In genomic region chr14:71202881-71203280, GRCh38 we compare ENCODE assay signal across 21 cellular contexts.
"Had no signal": no experiment of that assay in that cellular context is flagged by ENCODE, and none has a peak within 500 bp of the region (broad histone marks: within the 10 kb centered on the region; RNA-seq: fewer than 3 reads in every experiment).

No MANE protein-coding gene starts in this region.

- H3K4me3 Mint-ChIP-seq: activated naive CD4-positive, alpha-beta T cell treated with anti-CD3 and anti-CD28 coated beads, Interleukin-2, amount 10 ng/mL, durations not matched to agents 7 days and 5 days; central memory CD8-positive, alpha-beta T cell; naive B cell; T-cell; type B pancreatic cell had no signal

- H3K4me1 Mint-ChIP-seq: activated naive CD4-positive, alpha-beta T cell treated with anti-CD3 and anti-CD28 coated beads, Interleukin-2, amount 10 ng/mL, durations not matched to agents 7 days and 5 days; central memory CD8-positive, alpha-beta T cell; T-cell had no signal

- DNase-seq: activated CD4-positive, alpha-beta T cell treated with anti-CD3 and anti-CD28 coated beads, Interleukin-2, amount 50 U/mL, for 4 hours; activated CD4-positive, CD25-positive, alpha-beta regulatory T cell treated with anti-CD3 and anti-CD28 coated beads, Interleukin-2, amount 50 U/mL, for 72 hours; activated naive CD4-positive, alpha-beta T cell treated with anti-CD3 and anti-CD28 coated beads, Interleukin-2, amount 10 ng/mL, durations not matched to agents 7 days and 5 days; activated T-cell treated with anti-CD3 and anti-CD28 coated beads, Interleukin-2, amount 50 U/mL, for 1 hour; body of pancreas; cortex of kidney; effector CD4-positive, alpha-beta T cell; gastrocnemius medialis; heart right ventricle; left cardiac atrium; naive B cell; posterior cingulate gyrus; retina; stimulated activated CD4-positive, alpha-beta T cell treated with anti-CD3 and anti-CD28 coated beads, Interleukin-4, amount 100 ng/mL, for 24 hours; stimulated activated naive CD4-positive, alpha-beta T cell; substantia nigra; T-cell; T-helper 9 cell had no signal

- H3K27me3 Mint-ChIP-seq: central memory CD8-positive, alpha-beta T cell; T-cell had no signal

- H3K4me1 ChIP-seq: gastrocnemius medialis had no signal

- H3K9me3 ChIP-seq: body of pancreas, esophagus muscularis mucosa, gastrocnemius medialis, heart right ventricle had no signal

- H3K9me3 Mint-ChIP-seq: central memory CD8-positive, alpha-beta T cell; T-cell had no signal

- H3K36me3 Mint-ChIP-seq: activated naive CD4-positive, alpha-beta T cell treated with anti-CD3 and anti-CD28 coated beads, Interleukin-2, amount 10 ng/mL, durations not matched to agents 7 days and 5 days; naive B cell; T-cell; type B pancreatic cell had no signal

- H3K27me3 ChIP-seq: body of pancreas, esophagus muscularis mucosa, gastrocnemius medialis had no signal

- H3K27ac ChIP-seq: body of pancreas, esophagus muscularis mucosa, gastrocnemius medialis, heart right ventricle had no signal

- H3K4me3 ChIP-seq: body of pancreas, esophagus muscularis mucosa, gastrocnemius medialis, heart right ventricle had no signal

- H3K36me3 ChIP-seq: esophagus muscularis mucosa, gastrocnemius medialis, heart right ventricle had no signal

- H3K27ac Mint-ChIP-seq: activated naive CD4-positive, alpha-beta T cell treated with anti-CD3 and anti-CD28 coated beads, Interleukin-2, amount 10 ng/mL, durations not matched to agents 7 days and 5 days; T-cell; type B pancreatic cell had no signal
